21 cellular contexts compared by ENCODE assay signal in genomic region chr11:68970921-68971636, GRCh38. TPM values are rescaled to one million over a fixed set of nuclear protein-coding genes. Genes with fewer than 3 reads are reported as not detected.
"Had no signal": no experiment of that assay in that cellular context is flagged by ENCODE, and none has a peak within 500 bp of the region (broad histone marks: within the 10 kb centered on the region; RNA-seq: fewer than 3 reads in every experiment).

No MANE protein-coding gene starts in this region.

- H3K4me1 ChIP-seq: gastrocnemius medialis, upper lobe of left lung had no signal

- DNase-seq: activated CD4-positive, alpha-beta T cell treated with anti-CD3 and anti-CD28 coated beads for 36 hours; activated naive CD4-positive, alpha-beta T cell treated with Interleukin-2 at 50 U/mL for 16 hours; anterior cingulate cortex; endodermal cell; gastrocnemius medialis; mammary epithelial cell; naive thymus-derived CD4-positive, alpha-beta T cell; stimulated activated CD4-positive, alpha-beta T cell treated with anti-CD3 and anti-CD28 coated beads, Interleukin-4, amount 100 ng/mL, for 24 hours; stimulated activated naive CD4-positive, alpha-beta T cell; T-helper 1 cell; T1000 had no signal

- FAIRE-seq: islet of Langerhans had no signal

- H3K4me1 Mint-ChIP-seq: endodermal cell had no signal

- H3K27me3 ChIP-seq: upper lobe of left lung had no signal

- H3K9me3 ChIP-seq: gastrocnemius medialis, upper lobe of left lung had no signal

- H3K27ac ChIP-seq: gastrocnemius medialis, skin epidermis, upper lobe of left lung had no signal

- H3K27me3 Mint-ChIP-seq: activated CD4-positive, alpha-beta T cell treated with anti-CD3 and anti-CD28 coated beads for 36 hours had no signal

- H3K36me3 ChIP-seq: gastrocnemius medialis, upper lobe of left lung had no signal

- H3K4me3 Mint-ChIP-seq: activated CD4-positive, alpha-beta T cell treated with anti-CD3 and anti-CD28 coated beads for 36 hours; activated T-helper 1 cell treated with anti-CD3 and anti-CD28 coated beads, Interleukin-12 subunit alpha, Interleukin-12 subunit beta, Interleukin-2, Interleukin-4 antibody, amounts not matched to agents 30 ng/mL and 10 ng/mL and 1 ng/mL, durations not matched to agents 14 hours and 24 hours and 36 hours; endodermal cell; naive thymus-derived CD4-positive, alpha-beta T cell had no signal

- H3K9me3 Mint-ChIP-seq: activated T-helper 1 cell treated with anti-CD3 and anti-CD28 coated beads, Interleukin-12 subunit alpha, Interleukin-12 subunit beta, Interleukin-2, Interleukin-4 antibody, amounts not matched to agents 30 ng/mL and 10 ng/mL and 1 ng/mL, durations not matched to agents 14 hours and 24 hours and 36 hours had no signal

- ATAC-seq: activated CD4-positive, alpha-beta T cell treated with anti-CD3 and anti-CD28 coated beads for 36 hours; gastrocnemius medialis; left lobe of liver; naive thymus-derived CD4-positive, alpha-beta T cell; SK-N-SH treated with all-trans-retinoic acid at 6 μM for 48 hours had no signal

- H3K27ac Mint-ChIP-seq: activated CD4-positive, alpha-beta T cell treated with anti-CD3 and anti-CD28 coated beads for 36 hours; activated T-helper 1 cell treated with anti-CD3 and anti-CD28 coated beads, Interleukin-12 subunit alpha, Interleukin-12 subunit beta, Interleukin-2, Interleukin-4 antibody, amounts not matched to agents 30 ng/mL and 10 ng/mL and 1 ng/mL, durations not matched to agents 14 hours and 24 hours and 36 hours; endodermal cell; naive thymus-derived CD4-positive, alpha-beta T cell had no signal

- H3K4me3 ChIP-seq: gastrocnemius medialis, skin epidermis, upper lobe of left lung had no signal

RNA-seq across cellular contexts. Expression of gene MRGPRD, which starts 9.7 kb away (rescaled TPM):
- total RNA-seq: activated CD4-positive, alpha-beta T cell treated with anti-CD3 and anti-CD28 coated beads for 36 hours; activated T-helper 1 cell treated with anti-CD3 and anti-CD28 coated beads, Interleukin-12 subunit alpha, Interleukin-12 subunit beta, Interleukin-2, Interleukin-4 antibody, amounts not matched to agents 30 ng/mL and 10 ng/mL and 1 ng/mL, durations not matched to agents 14 hours and 24 hours and 36 hours; cerebellum; dermis microvascular lymphatic vessel endothelial cell; endodermal cell; epithelial cell of proximal tubule; gastrocnemius medialis; left lobe of liver; mammary epithelial cell; mononuclear cell; naive thymus-derived CD4-positive, alpha-beta T cell; upper lobe of left lung had no signal
- polyA plus RNA-seq: mammary epithelial cell had no signal

RNA-seq across cellular contexts. Expression of gene MRGPRF, which starts 42.0 kb away (rescaled TPM):
- total RNA-seq: activated CD4-positive, alpha-beta T cell treated with anti-CD3 and anti-CD28 coated beads for 36 hours; activated T-helper 1 cell treated with anti-CD3 and anti-CD28 coated beads, Interleukin-12 subunit alpha, Interleukin-12 subunit beta, Interleukin-2, Interleukin-4 antibody, amounts not matched to agents 30 ng/mL and 10 ng/mL and 1 ng/mL, durations not matched to agents 14 hours and 24 hours and 36 hours; naive thymus-derived CD4-positive, alpha-beta T cell had no signal
- polyA plus RNA-seq: naive thymus-derived CD4-positive, alpha-beta T cell had no signal
